11 cellular contexts compared by ENCODE assay signal in the genomic region with DNA sequence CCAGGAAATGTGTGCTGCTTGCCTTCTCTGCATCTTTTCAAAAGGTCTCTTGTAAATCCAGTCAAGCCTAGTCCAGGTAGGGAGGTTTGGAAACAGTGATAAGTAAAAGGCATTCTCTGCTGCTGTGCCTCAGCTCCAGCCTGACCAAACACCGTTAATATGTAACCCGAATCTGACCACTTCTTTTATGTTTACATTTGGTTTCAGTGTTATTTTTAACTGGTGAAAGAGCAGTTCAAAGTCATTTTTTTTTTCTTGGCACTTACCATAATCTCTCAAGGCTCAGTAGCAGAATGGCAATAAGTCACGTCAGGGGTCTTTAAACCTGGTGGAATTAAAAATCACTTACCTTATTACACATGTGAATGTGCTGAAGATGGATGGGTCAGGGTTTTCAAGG.
DNase-seq lines count a peak whose midpoint lies in the region; ATAC-seq and FAIRE-seq lines count a peak whose summit lies in the region.
"Had no signal": no experiment of that assay in that cellular context is flagged by ENCODE, and none has a peak within 500 bp of the region (broad histone marks: within the 10 kb centered on the region; RNA-seq: fewer than 3 reads in every experiment).

No MANE protein-coding gene starts in this region.

- peaks cover 29 to 62% of the 10 kb centered on the region in 2 donors for H3K4me1 Mint-ChIP-seq in stimulated activated naive B cell treated with anti-CD40 and anti-IgM and Interleukin-4, amounts not matched to agents 10 μg/mL and 1 μg/mL and 100 μg/mL, for 72 hours

- H3K9ac ChIP-seq in adipocyte (ENCODE audit: low read length), result no peak overlapping the region

- H3K27me3 ChIP-seq in adipocyte (replicated peaks; ENCODE audit: control insufficient read depth, insufficient read depth, low read length), result no peaks in the 10 kb centered on the region
- no peaks in the 10 kb centered on the region for H3K27me3 ChIP-seq in small intestine (ENCODE audit: control insufficient read depth in 2 of 2, insufficient read depth in 2 of 2, low read length in 2 of 2)
- H3K27me3 ChIP-seq: upper lobe of left lung had no signal

- no peaks in the 10 kb centered on the region for H3K9me3 Mint-ChIP-seq in stimulated activated naive B cell treated with anti-CD40 and anti-IgM and Interleukin-4, amounts not matched to agents 10 μg/mL and 1 μg/mL and 100 μg/mL, for 72 hours
- H3K9me3 Mint-ChIP-seq: natural killer cell treated with Interleukin-12 subunit alpha and Interleukin-12 subunit beta and Interleukin-15 and Interleukin-18, amount 100 ng/mL, for 72 hours had no signal

- H3K9me3 ChIP-seq in adipocyte (ENCODE audit: control insufficient read depth, low read length) (no peaks in the 10 kb centered on the region), small intestine (ENCODE audit: control insufficient read depth, low read depth) (no peaks in the 10 kb centered on the region)
- H3K9me3 ChIP-seq: upper lobe of left lung had no signal

- DNase-seq in NCI-H1092 treated with DMSO at 0.1 percent for 48 hours (lab: John Stamatoyannopoulos, UW), result peak; percentile 22
- DNase-seq in NCI-H1092 (lab: John Stamatoyannopoulos, UW), result no peak
- DNase-seq in adipocyte (ENCODE audit: low read depth), result peak; percentile 47
- no peak for DNase-seq in stimulated activated naive B cell treated with anti-CD40 and anti-IgM and Interleukin-4, amounts not matched to agents 10 μg/mL and 1 μg/mL and 100 μg/mL, for 72 hours
- DNase-seq in NCI-H2227 treated with DMSO at 0.1 percent for 48 hours (lab: John Stamatoyannopoulos, UW), result no peak
- DNase-seq in midbrain (lab: John Stamatoyannopoulos, UW), result no peak
- no peak for DNase-seq in small intestine
- DNase-seq: activated naive CD4-positive, alpha-beta T cell treated with Interleukin-2 at 50 U/mL for 16 hours had no signal

- no peaks in the 10 kb centered on the region for H3K27me3 Mint-ChIP-seq in stimulated activated naive B cell treated with anti-CD40 and anti-IgM and Interleukin-4, amounts not matched to agents 10 μg/mL and 1 μg/mL and 100 μg/mL, for 72 hours

- H3K4me3 ChIP-seq in adipocyte (ENCODE audit: low read length) (no peak overlapping the region), small intestine (ENCODE audit: low read depth in 1 of 2, low read length in 2 of 2) (no peak overlapping the region)
- H3K4me3 ChIP-seq: upper lobe of left lung had no signal

- H3K4me3 Mint-ChIP-seq in stimulated activated naive B cell treated with anti-CD40 and anti-IgM and Interleukin-4, amounts not matched to agents 10 μg/mL and 1 μg/mL and 100 μg/mL, for 72 hours, result peak overlapping the region; percentile 23
- H3K4me3 Mint-ChIP-seq: natural killer cell treated with Interleukin-12 subunit alpha and Interleukin-12 subunit beta and Interleukin-15 and Interleukin-18, amount 100 ng/mL, for 72 hours had no signal

- H3K27ac ChIP-seq in small intestine (ENCODE audit: low read depth in 1 of 2, low read length in 1 of 2), result no peak overlapping the region
- H3K27ac ChIP-seq: upper lobe of left lung had no signal

- H3K27ac Mint-ChIP-seq in stimulated activated naive B cell treated with anti-CD40 and anti-IgM and Interleukin-4, amounts not matched to agents 10 μg/mL and 1 μg/mL and 100 μg/mL, for 72 hours, result no peak overlapping the region

- no peaks in the 10 kb centered on the region for H3K36me3 Mint-ChIP-seq in stimulated activated naive B cell treated with anti-CD40 and anti-IgM and Interleukin-4, amounts not matched to agents 10 μg/mL and 1 μg/mL and 100 μg/mL, for 72 hours
- H3K36me3 Mint-ChIP-seq: natural killer cell treated with Interleukin-12 subunit alpha and Interleukin-12 subunit beta and Interleukin-15 and Interleukin-18, amount 100 ng/mL, for 72 hours had no signal

- FAIRE-seq in small intestine (lab: Jason Lieb, UNC), result no peak

- no peaks in the 10 kb centered on the region for H3K36me3 ChIP-seq in adipocyte (ENCODE audit: control insufficient read depth, insufficient read depth, low read length, severe bottlenecking)
- H3K36me3 ChIP-seq in small intestine (ENCODE audit: control insufficient read depth in 2 of 2, insufficient read depth in 2 of 2, low read length in 2 of 2), result no peaks in the 10 kb centered on the region
- H3K36me3 ChIP-seq: upper lobe of left lung had no signal

- WGBS in small intestine, 3 donors, result 7 to 19% (median 7%) methylated on average over 3 of the region's 3 CpGs

- peaks cover 12% of the 10 kb centered on the region for H3K4me1 ChIP-seq in adipocyte (ENCODE audit: control insufficient read depth, insufficient read depth, low read length)
- H3K4me1 ChIP-seq in small intestine (ENCODE audit: control insufficient read depth in 2 of 2, insufficient read depth in 1 of 2, low read depth in 1 of 2, low read length in 1 of 2), result peaks cover 0 to 2% of the 10 kb centered on the region in 2 donors

- peak; percentile 44 for ATAC-seq in HG02970 (IDR thresholded peaks at IDR 0.05; ENCODE audit: low FRiP score, unreplicated experiment)
- peak; percentile 78 to 79 for ATAC-seq in stimulated activated naive B cell treated with anti-CD40 and anti-IgM and Interleukin-4, amounts not matched to agents 10 μg/mL and 1 μg/mL and 100 μg/mL, for 72 hours (replicated peaks)
- ATAC-seq: natural killer cell treated with Interleukin-12 subunit alpha and Interleukin-12 subunit beta and Interleukin-15 and Interleukin-18, amount 100 ng/mL, for 72 hours had no signal

Comparison
In these comparisons a context has a peak if more than half of its experiments do, and no peak if none do; other contexts are left out.
1. DNase-seq: peak in NCI-H1092 treated with DMSO at 0.1 percent for 48 hours (single experiment) and adipocyte (single experiment); none in NCI-H1092 (single experiment), stimulated activated naive B cell treated with anti-CD40 and anti-IgM and Interleukin-4, amounts not matched to agents 10 μg/mL and 1 μg/mL and 100 μg/mL, for 72 hours (single experiment), NCI-H2227 treated with DMSO at 0.1 percent for 48 hours (single experiment), midbrain (single experiment) and small intestine (single experiment).